In genomic region chr12:67428431-67428830, GRCh38 we compare ENCODE assay signal across 18 cellular contexts.
DNase-seq lines count a peak whose midpoint lies in the region; ATAC-seq and TF ChIP-seq lines count a peak whose summit lies in the region.
"Had no signal": no experiment of that assay in that cellular context is flagged by ENCODE, and none has a peak within 500 bp of the region (broad histone marks: within the 10 kb centered on the region; RNA-seq: fewer than 3 reads in every experiment).

No MANE protein-coding gene starts in this region.

- no peak for ATAC-seq in activated CD8-positive, alpha-beta T cell treated with anti-CD3 and anti-CD28 coated beads for 36 hours
- ATAC-seq in WTC11, result no peak
- ATAC-seq: GM23338, Panc1 had no signal

- peak overlapping the region; percentile 72 to 85 for H3K27ac ChIP-seq in mucosa of rectum (ENCODE audit: low read depth in 2 of 2, low read length in 2 of 2)
- H3K27ac ChIP-seq: BLaER1 had no signal

- no peak overlapping the region for H3K4me3 ChIP-seq in epithelial cell of esophagus (ENCODE audit: low read length)
- no peak overlapping the region for H3K4me3 ChIP-seq in mucosa of rectum (ENCODE audit: low read length in 2 of 2)
- H3K4me3 ChIP-seq in H7 (ENCODE audit: insufficient read depth, low read depth, low read length), result no peak overlapping the region
- H3K4me3 ChIP-seq: BLaER1, GM23338 had no signal

- peaks cover 21 to 83% of the 10 kb centered on the region in 2 donors for H3K4me1 ChIP-seq in mucosa of rectum (ENCODE audit: control insufficient read depth in 2 of 2, insufficient read depth in 2 of 2, low read length in 2 of 2)
- H3K4me1 ChIP-seq: BLaER1 had no signal

- H3K27me3 Mint-ChIP-seq in activated CD8-positive, alpha-beta T cell treated with anti-CD3 and anti-CD28 coated beads for 36 hours, result no peaks in the 10 kb centered on the region
- no peaks in the 10 kb centered on the region for H3K27me3 Mint-ChIP-seq in WTC11 (ENCODE audit: low read depth)

- no peaks in the 10 kb centered on the region for H3K9me3 Mint-ChIP-seq in activated CD8-positive, alpha-beta T cell treated with anti-CD3 and anti-CD28 coated beads for 36 hours
- H3K9me3 Mint-ChIP-seq in WTC11, result peaks cover 3% of the 10 kb centered on the region; the same call in 1 of the 2 replicates
- H3K9me3 Mint-ChIP-seq: CD8-positive, alpha-beta memory T cell; GM23338 had no signal

- DNase-seq in Caki2 (ENCODE audit: low read depth) (peak; percentile 70), M059J (ENCODE audit: low read depth) (peak; percentile 62), epithelial cell of esophagus (ENCODE audit: low read depth) (peak; percentile 60), H7 (no peak), WTC11 (ENCODE audit: low spot score) (no peak)
- DNase-seq in activated CD8-positive, alpha-beta T cell treated with anti-CD3 and anti-CD28 coated beads for 36 hours, result no peak
- DNase-seq in activated naive CD4-positive, alpha-beta T cell treated with Interleukin-2 at 50 U/mL for 16 hours, result no peak
- DNase-seq: CD8-positive, alpha-beta memory T cell; KG1; NCI-H1048; NCI-H1436 treated with DMSO at 0.1 percent for 48 hours; NCI-H2081; NCI-H510A treated with DMSO at 0.1 percent for 48 hours; SHP77 had no signal

- CTCF ChIA-PET in activated CD8-positive, alpha-beta T cell treated with anti-CD3 and anti-CD28 coated beads for 36 hours (lab: Charles Lee), result interaction anchor here (1.0 kb wide), 1 partner anchor 515 kb away, joined by 3 read pairs; no protein-coding TSS in a partner anchor
- CTCF ChIA-PET in WTC11 (lab: Charles Lee), result no interaction called here

- no peak overlapping the region for H3K27ac Mint-ChIP-seq in activated CD8-positive, alpha-beta T cell treated with anti-CD3 and anti-CD28 coated beads for 36 hours
- H3K27ac Mint-ChIP-seq in WTC11, result no peak overlapping the region
- H3K27ac Mint-ChIP-seq: CD8-positive, alpha-beta memory T cell; GM23338 had no signal

- no peaks in the 10 kb centered on the region for H3K27me3 ChIP-seq in mucosa of rectum (ENCODE audit: control insufficient read depth in 2 of 2, insufficient read depth in 2 of 2, low read length in 2 of 2)
- H3K27me3 ChIP-seq in H7 (ENCODE audit: control insufficient read depth, insufficient read depth, low read length), result no peaks in the 10 kb centered on the region
- H3K27me3 ChIP-seq: BLaER1 had no signal

- in situ Hi-C loops in Caki2 (cut with HindIII; ENCODE audit: low pct_unique_long_range_greater_than_20kb, low sequenced_read_pairs), result no loop called here

- POLR2A ChIA-PET in activated CD8-positive, alpha-beta T cell treated with anti-CD3 and anti-CD28 coated beads for 36 hours (lab: Charles Lee), result interaction anchor here (0.6 kb wide), 1 partner anchor 745 kb away, joined by 4 read pairs; no protein-coding TSS in a partner anchor
- POLR2A ChIA-PET in WTC11 (lab: Charles Lee), result no interaction called here

- H3K36me3 Mint-ChIP-seq in activated CD8-positive, alpha-beta T cell treated with anti-CD3 and anti-CD28 coated beads for 36 hours (ENCODE audit: low read depth), result no peaks in the 10 kb centered on the region
- H3K36me3 Mint-ChIP-seq in WTC11, result no peaks in the 10 kb centered on the region

- intact Hi-C loops in activated CD8-positive, alpha-beta T cell treated with anti-CD3 and anti-CD28 coated beads for 36 hours (cut with micrococcal nuclease), result no loop called here

- H3K36me3 ChIP-seq in mucosa of rectum (ENCODE audit: control insufficient read depth in 2 of 2, insufficient read depth in 2 of 2, low read length in 2 of 2) (no peaks in the 10 kb centered on the region), H7 (replicated peaks; ENCODE audit: control insufficient read depth, insufficient read depth, low read length) (no peaks in the 10 kb centered on the region)
- H3K36me3 ChIP-seq: BLaER1 had no signal

- no peak overlapping the region for H3K4me3 Mint-ChIP-seq in activated CD8-positive, alpha-beta T cell treated with anti-CD3 and anti-CD28 coated beads for 36 hours
- no peak overlapping the region for H3K4me3 Mint-ChIP-seq in WTC11
- H3K4me3 Mint-ChIP-seq: CD8-positive, alpha-beta memory T cell; GM23338 had no signal

- TF ChIP-seq CTCF in epithelial cell of esophagus (IDR thresholded peaks at IDR 0.05; ENCODE audit: insufficient read depth, low read depth, low read length, missing control alignments) (no peak), WTC11 (IDR thresholded peaks at IDR 0.05) (no peak)
- no peak for TF ChIP-seq CTCF in activated CD8-positive, alpha-beta T cell treated with anti-CD3 and anti-CD28 coated beads for 36 hours (IDR thresholded peaks at IDR 0.05)

- H3K9ac ChIP-seq in mucosa of rectum (ENCODE audit: low read depth in 1 of 2, low read length in 2 of 2), result no peak overlapping the region
- H3K9ac ChIP-seq: BLaER1 had no signal

- H3K4me1 Mint-ChIP-seq in activated CD8-positive, alpha-beta T cell treated with anti-CD3 and anti-CD28 coated beads for 36 hours (ENCODE audit: low read depth), result peaks cover 2% of the 10 kb centered on the region
- H3K4me1 Mint-ChIP-seq in WTC11, result peaks cover 14% of the 10 kb centered on the region
- H3K4me1 Mint-ChIP-seq: GM23338 had no signal

- H3K9me3 ChIP-seq in mucosa of rectum (ENCODE audit: control insufficient read depth in 2 of 2, low read length in 2 of 2), result no peaks in the 10 kb centered on the region
- H3K9me3 ChIP-seq: BLaER1 had no signal

TF ChIP-seq in WTC11, 78 proteins besides CTCF, POLR2A, EP300 and RAD21 (continues in another document):
- TF ChIP-seq ZNF532 (CRISPR knock-in tag; IDR thresholded peaks at IDR 0.05; ENCODE audit: borderline replicate concordance), result no peak
- TF ChIP-seq NFE2L1 (CRISPR knock-in tag; IDR thresholded peaks at IDR 0.05), result no peak
- TF ChIP-seq, protein P1, sequence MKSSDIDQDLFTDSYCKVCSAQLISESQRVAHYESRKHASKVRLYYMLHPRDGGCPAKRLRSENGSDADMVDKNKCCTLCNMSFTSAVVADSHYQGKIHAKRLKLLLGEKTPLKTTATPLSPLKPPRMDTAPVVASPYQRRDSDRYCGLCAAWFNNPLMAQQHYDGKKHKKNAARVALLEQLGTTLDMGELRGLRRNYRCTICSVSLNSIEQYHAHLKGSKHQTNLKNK (CRISPR knock-in tag; IDR thresholded peaks at IDR 0.05), result no peak
- TF ChIP-seq USF2 (CRISPR knock-in tag; IDR thresholded peaks at IDR 0.05), result no peak

Comparison
In these comparisons a context has a peak if more than half of its experiments do, and no peak if none do; other contexts are left out.
1. DNase-seq: peak in Caki2 (single experiment), M059J (single experiment) and epithelial cell of esophagus (single experiment); none in H7 (single experiment), activated CD8-positive, alpha-beta T cell treated with anti-CD3 and anti-CD28 coated beads for 36 hours (single experiment), activated naive CD4-positive, alpha-beta T cell treated with Interleukin-2 at 50 U/mL for 16 hours (single experiment) and WTC11 (single experiment).